ENCODE assay signal across 8 cellular contexts in genomic region chr17:60676758-60677307, GRCh38. TPM values are rescaled to one million over a fixed set of nuclear protein-coding genes. Genes with fewer than 3 reads are reported as not detected.
DNase-seq lines count a peak whose midpoint lies in the region; TF ChIP-seq lines count a peak whose summit lies in the region.

No MANE protein-coding gene starts in this region.

- H4K20me1 ChIP-seq in osteoblast (ENCODE audit: insufficient read depth, low read length), result no peaks in the 10 kb centered on the region

- H3K4me3 ChIP-seq in CD8-positive, alpha-beta memory T cell (ENCODE audit: low read length), result peak overlapping the region; percentile 92
- H3K4me3 ChIP-seq in NT2/D1 (ENCODE audit: insufficient read length, low read depth), result peak overlapping the region; percentile 88
- H3K4me3 ChIP-seq in endocrine pancreas (ENCODE audit: control insufficient read depth, insufficient read depth, low read length), result peak overlapping the region; percentile 80
- peak overlapping the region; percentile 89 for H3K4me3 ChIP-seq in osteoblast (ENCODE audit: insufficient read depth, low read length)

- peaks cover 10% of the 10 kb centered on the region for H3K4me1 ChIP-seq in CD8-positive, alpha-beta memory T cell (ENCODE audit: insufficient read depth, low read length)
- H3K4me1 ChIP-seq in NT2/D1 (ENCODE audit: insufficient read depth, insufficient read length), result no peaks in the 10 kb centered on the region
- peaks cover 4% of the 10 kb centered on the region for H3K4me1 ChIP-seq in endocrine pancreas (ENCODE audit: control insufficient read depth, insufficient read depth, low read length)
- peaks cover 11% of the 10 kb centered on the region for H3K4me1 ChIP-seq in osteoblast (ENCODE audit: insufficient read depth, low read length)

- peak overlapping the region; percentile 85 to 99 (median 98) for H3K27ac Mint-ChIP-seq in CD8-positive, alpha-beta memory T cell

- CTCF ChIA-PET in CD8-positive, alpha-beta memory T cell (lab: Charles Lee), result interaction anchor here (1.0 to 1.5 kb wide), 5 partner anchors 28 to 545 kb away, joined by 3 read pairs; partner anchors contain the start of gene PPM1D

- H3K9ac ChIP-seq in NT2/D1 (ENCODE audit: insufficient read length, low read depth), result peak overlapping the region; percentile 52
- H3K9ac ChIP-seq in endocrine pancreas (ENCODE audit: control insufficient read depth, insufficient read depth, low read length), result peak overlapping the region; percentile 73

- H3K79me2 ChIP-seq in osteoblast (ENCODE audit: insufficient read depth, low read length), result peaks cover 8% of the 10 kb centered on the region

- H3K36me3 ChIP-seq in CD8-positive, alpha-beta memory T cell (ENCODE audit: insufficient read depth, low read length), result no peaks in the 10 kb centered on the region
- H3K36me3 ChIP-seq in NT2/D1 (ENCODE audit: insufficient read depth, insufficient read length, low read length) (no peaks in the 10 kb centered on the region), endocrine pancreas (ENCODE audit: control insufficient read depth, insufficient read depth, low read length) (no peaks in the 10 kb centered on the region), osteoblast (ENCODE audit: insufficient read depth, low read length) (no peaks in the 10 kb centered on the region)

- no peaks in the 10 kb centered on the region for H3K27me3 ChIP-seq in CD8-positive, alpha-beta memory T cell (ENCODE audit: insufficient read depth, low read length, poor library complexity, severe bottlenecking)
- H3K27me3 ChIP-seq in NT2/D1 (ENCODE audit: insufficient read depth, insufficient read length) (no peaks in the 10 kb centered on the region), endocrine pancreas (ENCODE audit: control insufficient read depth, insufficient read depth, low read length) (no peaks in the 10 kb centered on the region), osteoblast (ENCODE audit: insufficient read depth, low read length) (no peaks in the 10 kb centered on the region)

- peak overlapping the region; percentile 94 to 100 (median 98) for H3K4me3 Mint-ChIP-seq in CD8-positive, alpha-beta memory T cell

- H3K27me3 Mint-ChIP-seq in CD8-positive, alpha-beta memory T cell, result peaks cover 0 to 5% of the 10 kb centered on the region in 2 donors

- H3K4me2 ChIP-seq in osteoblast (ENCODE audit: insufficient read depth, low read length), result peak overlapping the region; percentile 95

- peak overlapping the region; percentile 53 for H3K27ac ChIP-seq in CD8-positive, alpha-beta memory T cell (ENCODE audit: low read depth, low read length)
- H3K27ac ChIP-seq in osteoblast (ENCODE audit: low read depth, low read length), result peak overlapping the region; percentile 38

- DNase-seq in CD8-positive, alpha-beta memory T cell, result no peak
- DNase-seq in NT2/D1 (ENCODE audit: low read depth, low spot score), result no peak
- no peak for DNase-seq in osteoblast (ENCODE audit: insufficient read length, low spot score, missing footprints)
- DNase-seq in NCI-H2081 treated with DMSO at 0.1 percent for 48 hours (lab: John Stamatoyannopoulos, UW), result no peak
- no peak for DNase-seq in inferior parietal cortex (ENCODE audit: extremely low spot score)
- DNase-seq in NOMO-1 (lab: John Stamatoyannopoulos, UW; ENCODE audit: unreplicated experiment in 2 of 2), result no peak
- DNase-seq in germinal center (ENCODE audit: low spot score), result no peak

- H2AFZ ChIP-seq in osteoblast (ENCODE audit: low read length), result peak overlapping the region; percentile 97

- H3K9me3 ChIP-seq in CD8-positive, alpha-beta memory T cell (ENCODE audit: low read length), result no peaks in the 10 kb centered on the region
- H3K9me3 ChIP-seq in NT2/D1 (ENCODE audit: insufficient read depth, low read length) (0 out of 2 replicates have a peak, but pooled peaks cover 5% of the 10 kb centered on the region), endocrine pancreas (ENCODE audit: control insufficient read depth, low read length) (no peaks in the 10 kb centered on the region), osteoblast (ENCODE audit: low read depth, low read length) (no peaks in the 10 kb centered on the region)

- H3K9me3 Mint-ChIP-seq in CD8-positive, alpha-beta memory T cell, result no peaks in the 10 kb centered on the region

- TF ChIP-seq CTCF in osteoblast (IDR thresholded peaks at IDR 0.05; ENCODE audit: extremely low read depth, low read depth, low read length), result no peak

- peaks cover 0 to 22% (median 0%) of the 10 kb centered on the region in 3 donors for H3K36me3 Mint-ChIP-seq in CD8-positive, alpha-beta memory T cell

- peaks cover 21 to 31% (median 30%) of the 10 kb centered on the region in 3 donors for H3K4me1 Mint-ChIP-seq in CD8-positive, alpha-beta memory T cell

- POLR2A ChIA-PET in CD8-positive, alpha-beta memory T cell (lab: Charles Lee), result interaction anchor here (0.6 to 2.0 kb wide), 6 partner anchors 60 to 1346 kb away, joined by 3 to 11 read pairs (median 4); partner anchors contain the start of genes PPM1D, USP32 and YPEL2

RNA-seq across cellular contexts. Expression of gene BCAS3, which starts 0.8 kb away (rescaled TPM):
- total RNA-seq in CD8-positive, alpha-beta memory T cell, result 10 to 100 TPM; 10.7 to 13.5 TPM
- polyA plus RNA-seq in CD8-positive, alpha-beta memory T cell, result 35.3 TPM
- total RNA-seq in osteoblast, result 31.5 and 32.7 TPM in 2 replicates
